In genomic region chr3:52836471-52836845, GRCh38 we compare ENCODE assay signal across 23 cellular contexts. TPM values are rescaled to one million over a fixed set of nuclear protein-coding genes. Genes with fewer than 3 reads are reported as not detected.
A peak's percentile ranks its signal among the peaks of the same experiment; 100 is the strongest.
DNase-seq lines count a peak whose midpoint lies in the region; ATAC-seq and TF ChIP-seq lines count a peak whose summit lies in the region.
"Had no signal": no experiment of that assay in that cellular context is flagged by ENCODE, and none has a peak within 500 bp of the region (broad histone marks: within the 10 kb centered on the region; RNA-seq: fewer than 3 reads in every experiment).

No MANE protein-coding gene starts in this region.

- H3K4me3 ChIP-seq in right cardiac atrium (ENCODE audit: low read length) (no peak overlapping the region), neuronal stem cell (ENCODE audit: low read length in 2 of 2) (no peak overlapping the region), OCI-LY7 (ENCODE audit: low read depth, low read length, poor library complexity, severe bottlenecking) (no peak overlapping the region)
- H3K4me3 ChIP-seq: PC-9 had no signal

- no peaks in the 10 kb centered on the region for H3K79me1 ChIP-seq in neuronal stem cell (ENCODE audit: low read depth, low read length)

- intact Hi-C loops in right cardiac atrium (cut with DNase I): no loop called here
- intact Hi-C loops in left cardiac atrium (cut with DNase I): no loop called here
- intact Hi-C loops in OCI-LY7 (cut with micrococcal nuclease; ENCODE audit: unreplicated experiment): no loop called here

- ATAC-seq in right cardiac atrium (no peak), left cardiac atrium (no peak), GM21423 (IDR thresholded peaks at IDR 0.05; ENCODE audit: unreplicated experiment) (no peak), HG02571 (IDR thresholded peaks at IDR 0.05; ENCODE audit: unreplicated experiment) (no peak)
- no peak for ATAC-seq in effector memory CD8-positive, alpha-beta T cell (replicated peaks)
- ATAC-seq: HepG2 had no signal

- no peaks in the 10 kb centered on the region for H3K79me2 ChIP-seq in OCI-LY7 (ENCODE audit: insufficient read depth, low read depth, low read length)

- no peaks in the 10 kb centered on the region for H4K20me1 ChIP-seq in OCI-LY7 (ENCODE audit: insufficient read depth, low read length)

- POLR2A ChIA-PET in OCI-LY7 (lab: Charles Lee): interaction anchor here (0.5 to 1.0 kb wide), 3 partner anchors 105 to 237 kb away, joined by 3 to 4 read pairs (median 3); no protein-coding TSS in a partner anchor

- H3K36me3 Mint-ChIP-seq in effector memory CD8-positive, alpha-beta T cell (ENCODE audit: insufficient read depth): peaks cover 11% of the 10 kb centered on the region

- peak overlapping the region; percentile 84 for H3K27ac ChIP-seq in right cardiac atrium (ENCODE audit: low read length)
- no peak overlapping the region for H3K27ac ChIP-seq in neuronal stem cell (replicated peaks; ENCODE audit: low read length)
- H3K27ac ChIP-seq in OCI-LY7 (ENCODE audit: low read depth, low read length, poor library complexity, severe bottlenecking): no peak overlapping the region
- H3K27ac ChIP-seq: KMS-11, PC-9 had no signal

- H3K4ac ChIP-seq in neuronal stem cell (ENCODE audit: low read length): no peak overlapping the region

- H3K4me2 ChIP-seq in neuronal stem cell (ENCODE audit: insufficient read depth, low read length, poor library complexity, severe bottlenecking) (no peak overlapping the region), OCI-LY7 (ENCODE audit: low read length) (no peak overlapping the region)
- H3K4me2 ChIP-seq: KMS-11, PC-9 had no signal

- TF ChIP-seq CTCF in OCI-LY7 (conservative IDR thresholded peaks at IDR 0.05; ENCODE audit: low read length): no peak

- H3K4me1 ChIP-seq in right cardiac atrium (ENCODE audit: control insufficient read depth, insufficient read depth, low read length) (peaks cover 16% of the 10 kb centered on the region), neuronal stem cell (ENCODE audit: control insufficient read depth in 2 of 2, insufficient read depth in 1 of 2, low read depth in 1 of 2, low read length in 2 of 2) (peaks cover 18 to 35% of the 10 kb centered on the region in 2 donors), OCI-LY7 (ENCODE audit: insufficient read depth, low read length, poor library complexity, severe bottlenecking) (no peaks in the 10 kb centered on the region)

- H3K9me3 ChIP-seq in right cardiac atrium (ENCODE audit: control insufficient read depth, low read length) (no peaks in the 10 kb centered on the region), neuronal stem cell (replicated peaks in 1 of 2; ENCODE audit: control insufficient read depth in 2 of 2, insufficient read depth in 1 of 2, low read depth in 1 of 2, low read length in 2 of 2) (no peaks in the 10 kb centered on the region), OCI-LY7 (ENCODE audit: low read length) (no peaks in the 10 kb centered on the region)
- H3K9me3 ChIP-seq: Caco-2 had no signal

- peak overlapping the region; percentile 77 to 83 for H3K27ac Mint-ChIP-seq in effector memory CD8-positive, alpha-beta T cell
- H3K27ac Mint-ChIP-seq: HFFc6 had no signal

- H3K4me1 Mint-ChIP-seq in effector memory CD8-positive, alpha-beta T cell (ENCODE audit: low read depth in 2 of 2): peaks cover 35 to 47% of the 10 kb centered on the region in 2 donors

- no peak overlapping the region for H2BK12ac ChIP-seq in neuronal stem cell (ENCODE audit: low read length)

- H3K4me3 Mint-ChIP-seq in effector memory CD8-positive, alpha-beta T cell: peak overlapping the region in 1 of 2 donors; percentile 1
- H3K4me3 Mint-ChIP-seq: CD4-positive, CD25-positive, alpha-beta regulatory T cell; HFFc6 had no signal

- H3K36me3 ChIP-seq in neuronal stem cell (replicated peaks in 1 of 2; ENCODE audit: control insufficient read depth in 2 of 2, insufficient read depth in 2 of 2, low read length in 2 of 2): peaks cover under 1 to 7% of the 10 kb centered on the region in 2 donors
- H3K36me3 ChIP-seq in OCI-LY7 (ENCODE audit: insufficient read depth, low read length): no peaks in the 10 kb centered on the region

- DNase-seq in right cardiac atrium (no peak), left cardiac atrium (no peak), neuronal stem cell (ENCODE audit: low spot score) (no peak), UCSD-AML1 (lab: John Stamatoyannopoulos, UW; ENCODE audit: unreplicated experiment) (no peak), OCI-LY7 (ENCODE audit: low spot score) (no peak)
- no peak for DNase-seq in effector memory CD8-positive, alpha-beta T cell
- DNase-seq: AML-193; Caco-2; CD4-positive, CD25-positive, alpha-beta regulatory T cell; DMS153; HFFc6; NCI-H1048; NCI-H1436 treated with DMSO at 0.1 percent for 48 hours; NCI-H2029 treated with DMSO at 0.1 percent for 48 hours; NCI-H2171 treated with DMSO at 0.1 percent for 48 hours; NCI-H748 treated with DMSO at 0.1 percent for 48 hours; PC-9 had no signal

- no peak overlapping the region for H2BK5ac ChIP-seq in neuronal stem cell (ENCODE audit: low read length)

- no peak overlapping the region for H3K23ac ChIP-seq in neuronal stem cell (ENCODE audit: low read depth, low read length, poor library complexity)

- H4K91ac ChIP-seq in neuronal stem cell (ENCODE audit: low read depth, low read length, poor library complexity): no peak overlapping the region

- CTCF ChIA-PET in OCI-LY7 (lab: Charles Lee; ENCODE audit: unreplicated experiment): no interaction called here

- WGBS in right cardiac atrium: 82% methylated on average over 5 of the region's 5 CpGs
- WGBS in neuronal stem cell (ENCODE audit: extremely low coverage in 2 of 2, insufficient read length in 2 of 2, insufficient replicate concordance in 1 of 2), 2 donors: no CpG with 5 or more reads among the region's 5 CpGs

- no peak overlapping the region for H3K18ac ChIP-seq in neuronal stem cell (ENCODE audit: low read length)

- peak overlapping the region; percentile 65 for H2AK5ac ChIP-seq in neuronal stem cell (ENCODE audit: low read depth, low read length)

- H3K9ac ChIP-seq in neuronal stem cell (ENCODE audit: low read depth, low read length, poor library complexity): no peak overlapping the region
- H3K9ac ChIP-seq: KMS-11 had no signal

- no TSS peak for BruUV-seq in OCI-LY7 (replicated peaks; lab: Mats Ljungman, UMichigan)

- no peak overlapping the region for H2AFZ ChIP-seq in neuronal stem cell (ENCODE audit: low read length)
- H2AFZ ChIP-seq in OCI-LY7 (ENCODE audit: low read length): no peak overlapping the region
- H2AFZ ChIP-seq: PC-9 had no signal

- H3K9me3 Mint-ChIP-seq in effector memory CD8-positive, alpha-beta T cell: no peaks in the 10 kb centered on the region
- H3K9me3 Mint-ChIP-seq: CD4-positive, CD25-positive, alpha-beta regulatory T cell; HFFc6 had no signal

- H2BK15ac ChIP-seq in neuronal stem cell (ENCODE audit: low read length): no peak overlapping the region

- H2BK120ac ChIP-seq in neuronal stem cell (ENCODE audit: low read depth, low read length): no peak overlapping the region

- H3K27me3 ChIP-seq in right cardiac atrium (ENCODE audit: control insufficient read depth, insufficient read depth) (no peaks in the 10 kb centered on the region), neuronal stem cell (ENCODE audit: control insufficient read depth in 3 of 3, insufficient read depth in 3 of 3, low read depth in 1 of 3, low read length in 3 of 3) (no peaks in the 10 kb centered on the region)

- no peaks in the 10 kb centered on the region for H3K27me3 Mint-ChIP-seq in effector memory CD8-positive, alpha-beta T cell
- H3K27me3 Mint-ChIP-seq: CD4-positive, CD25-positive, alpha-beta regulatory T cell had no signal

- H4K8ac ChIP-seq in neuronal stem cell (ENCODE audit: low read depth, low read length): no peak overlapping the region

- H3K9me2 ChIP-seq in OCI-LY7 (ENCODE audit: insufficient read depth, low read length): no peaks in the 10 kb centered on the region

- no peak overlapping the region for H3K14ac ChIP-seq in neuronal stem cell (ENCODE audit: low read length)

RNA-seq across cellular contexts. Expression of gene MUSTN1, which starts 1.6 kb away (rescaled TPM):
- total RNA-seq in right cardiac atrium (10 to 100 TPM; 12.7 to 48.6 (median 41.4) TPM), left cardiac atrium (10 to 100 TPM; 14.8 to 33.4 TPM), OCI-LY7 (2022) (1.7 and 2.8 TPM in 2 replicates)
- polyA plus RNA-seq in right cardiac atrium: 152 TPM
- polyA plus RNA-seq in neuronal stem cell (2013, experiment 1 of 2): 10.7 TPM
- 10.5 TPM for polyA plus RNA-seq in neuronal stem cell (2013, experiment 2 of 2)
- total RNA-seq in OCI-LY7 (2014; rRNA removed; shearing (Covaris generic)): 0.28 and 2.7 TPM in 2 replicates
- total RNA-seq: PC-9 had no signal

RNA-seq across cellular contexts. Expression of gene ITIH4, which starts 6.0 kb away (rescaled TPM):
- total RNA-seq in right cardiac atrium (1 to 10 TPM; 3.4 to 5.7 (median 5.0) TPM), left cardiac atrium (1 to 10 TPM; 5.2 to 7.0 TPM), OCI-LY7 (2022) (2.2 and 4.6 TPM in 2 replicates)
- polyA plus RNA-seq in right cardiac atrium: 5.0 TPM
- polyA plus RNA-seq in neuronal stem cell (2013, experiment 1 of 2): 1.4 TPM
- polyA plus RNA-seq in neuronal stem cell (2013, experiment 2 of 2): 1.7 TPM
- total RNA-seq in OCI-LY7 (2014; rRNA removed; shearing (Covaris generic)): 2.1 and 13.3 TPM in 2 replicates

RNA-seq across cellular contexts. Expression of gene ITIH3, which starts 41.9 kb away (rescaled TPM):
- total RNA-seq in right cardiac atrium: 1 to 10 TPM in 1 of 4 donors, under 1 TPM in 3; 0.21 to 1.8 (median 0.53) TPM
- polyA plus RNA-seq in right cardiac atrium: 0.43 TPM
- under 1 TPM; 0.55 to 0.62 TPM for total RNA-seq in left cardiac atrium
- polyA plus RNA-seq in neuronal stem cell (2013, experiment 1 of 2): 0.07 TPM
- 0.08 TPM for polyA plus RNA-seq in neuronal stem cell (2013, experiment 2 of 2)
- total RNA-seq in OCI-LY7 (2014; rRNA removed; shearing (Covaris generic)): not detected in 2 replicates
- not detected in 2 replicates for total RNA-seq in OCI-LY7 (2022)
- total RNA-seq: CD4-positive, CD25-positive, alpha-beta regulatory T cell; M059J; NCI-H460; PC-9 had no signal

RNA-seq across cellular contexts. Expression of gene ITIH1, which starts 59.1 kb away (rescaled TPM):
- total RNA-seq in right cardiac atrium (not detected), left cardiac atrium (not detected), OCI-LY7 (2022) (not detected in 2 replicates)
- 0.18 TPM for polyA plus RNA-seq in right cardiac atrium
- not detected for polyA plus RNA-seq in neuronal stem cell (2013, experiment 1 of 2)
- not detected for polyA plus RNA-seq in neuronal stem cell (2013, experiment 2 of 2)
- not detected in 2 replicates for total RNA-seq in OCI-LY7 (2014; rRNA removed; shearing (Covaris generic))
- total RNA-seq: Caco-2; CD4-positive, CD25-positive, alpha-beta regulatory T cell; HFFc6; M059J; NCI-H460; PC-9 had no signal
- polyA plus RNA-seq: CD4-positive, CD25-positive, alpha-beta regulatory T cell had no signal
